ENCODE assay signal across 11 cellular contexts in genomic region chr19:17220207-17220758, GRCh38. TPM values are rescaled to one million over a fixed set of nuclear protein-coding genes. Genes with fewer than 3 reads are reported as not detected.
A peak's percentile ranks its signal among the peaks of the same experiment; 100 is the strongest.
DNase-seq lines count a peak whose midpoint lies in the region; ATAC-seq and TF ChIP-seq lines count a peak whose summit lies in the region.
"Had no signal": no experiment of that assay in that cellular context is flagged by ENCODE, and none has a peak within 500 bp of the region (broad histone marks: within the 10 kb centered on the region; RNA-seq: fewer than 3 reads in every experiment).

No MANE protein-coding gene starts in this region.

- H3K4me3 Mint-ChIP-seq in chondrocyte (ENCODE audit: unreplicated experiment): no peak overlapping the region
- no peak overlapping the region for H3K4me3 Mint-ChIP-seq in CD4-positive, alpha-beta memory T cell

- peak overlapping the region; percentile 67 for H2AFZ ChIP-seq in osteoblast (ENCODE audit: low read length)

- H3K9me3 Mint-ChIP-seq in chondrocyte (ENCODE audit: low read depth): no peaks in the 10 kb centered on the region
- H3K9me3 Mint-ChIP-seq in CD4-positive, alpha-beta memory T cell: no peaks in the 10 kb centered on the region

- peaks cover 9% of the 10 kb centered on the region for H3K4me1 ChIP-seq in osteoblast (ENCODE audit: insufficient read depth, low read length)
- H3K4me1 ChIP-seq in CD4-positive, alpha-beta memory T cell (ENCODE audit: insufficient read depth, low read length): peaks cover 10% of the 10 kb centered on the region

- H3K9me3 ChIP-seq in osteoblast (ENCODE audit: low read depth, low read length): no peaks in the 10 kb centered on the region
- H3K9me3 ChIP-seq in CD4-positive, alpha-beta memory T cell (ENCODE audit: control insufficient read depth in 1 of 2, low read length in 2 of 2): no peaks in the 10 kb centered on the region

- no peak for TF ChIP-seq CTCF in chondrocyte (IDR thresholded peaks at IDR 0.05)
- no peak for TF ChIP-seq CTCF in osteoblast (IDR thresholded peaks at IDR 0.05; ENCODE audit: extremely low read depth, low read depth, low read length)

- H3K79me2 ChIP-seq in osteoblast (ENCODE audit: insufficient read depth, low read length): peaks cover 3% of the 10 kb centered on the region

- H3K4me1 Mint-ChIP-seq in chondrocyte (ENCODE audit: low read depth): peaks cover 20% of the 10 kb centered on the region
- peaks cover 0 to 10% (median 5%) of the 10 kb centered on the region in 4 donors for H3K4me1 Mint-ChIP-seq in CD4-positive, alpha-beta memory T cell

- peak overlapping the region; percentile 5 for H3K27ac Mint-ChIP-seq in chondrocyte (ENCODE audit: unreplicated experiment)
- no peak overlapping the region for H3K27ac Mint-ChIP-seq in CD4-positive, alpha-beta memory T cell

- POLR2A ChIA-PET in CD4-positive, alpha-beta memory T cell (lab: Charles Lee; ENCODE audit: partially characterized antibody): interaction anchor here (0.6 to 0.9 kb wide), 2 partner anchors 15 to 40 kb away, joined by 3 read pairs; no protein-coding TSS in a partner anchor

- ATAC-seq in HG03135 (IDR thresholded peaks at IDR 0.05; ENCODE audit: unreplicated experiment): no peak

- CTCF ChIA-PET in CD4-positive, alpha-beta memory T cell (lab: Charles Lee; ENCODE audit: partially characterized antibody): interaction anchor here (1.4 kb wide), 1 partner anchor 36 kb away, joined by 3 read pairs; no protein-coding TSS in a partner anchor

- H4K20me1 ChIP-seq in osteoblast (ENCODE audit: insufficient read depth, low read length): no peaks in the 10 kb centered on the region

- no peak overlapping the region for H3K27ac ChIP-seq in osteoblast (ENCODE audit: low read depth, low read length)
- H3K27ac ChIP-seq in CD4-positive, alpha-beta memory T cell (ENCODE audit: low read depth, low read length): no peak overlapping the region
- H3K27ac ChIP-seq: 22Rv1, epithelial cell of prostate had no signal

- peak overlapping the region; percentile 1 for H3K4me2 ChIP-seq in osteoblast (ENCODE audit: insufficient read depth, low read length)

- H3K36me3 Mint-ChIP-seq in chondrocyte (ENCODE audit: low read depth): peaks cover 13% of the 10 kb centered on the region
- H3K36me3 Mint-ChIP-seq in CD4-positive, alpha-beta memory T cell: peaks cover 22 to 23% of the 10 kb centered on the region in 2 donors

- H3K27me3 Mint-ChIP-seq in chondrocyte (ENCODE audit: low read depth): no peaks in the 10 kb centered on the region
- H3K27me3 Mint-ChIP-seq in CD4-positive, alpha-beta memory T cell: no peaks in the 10 kb centered on the region

- H3K4me3 ChIP-seq in osteoblast (ENCODE audit: insufficient read depth, low read length): no peak overlapping the region
- H3K4me3 ChIP-seq in CD4-positive, alpha-beta memory T cell (ENCODE audit: low read length in 2 of 2): no peak overlapping the region

- H3K27me3 ChIP-seq in osteoblast (ENCODE audit: insufficient read depth, low read length): no peaks in the 10 kb centered on the region
- H3K27me3 ChIP-seq in CD4-positive, alpha-beta memory T cell (ENCODE audit: insufficient read depth, low read length): no peaks in the 10 kb centered on the region

- intact Hi-C loops in CD4-positive, alpha-beta memory T cell (cut with micrococcal nuclease): no loop called here

- peaks cover 15% of the 10 kb centered on the region for H3K36me3 ChIP-seq in osteoblast (ENCODE audit: insufficient read depth, low read length)
- H3K36me3 ChIP-seq in CD4-positive, alpha-beta memory T cell (ENCODE audit: insufficient read depth, low read length): peaks cover 7% of the 10 kb centered on the region

- DNase-seq in DMS 273 (lab: John Stamatoyannopoulos, UW; ENCODE audit: unreplicated experiment) (peak; percentile 33), DMS 273 treated with DMSO at 0.1 percent for 48 hours (lab: John Stamatoyannopoulos, UW) (no peak), LHCN-M2 (ENCODE audit: low read depth) (peak; percentile 67), chondrocyte (ENCODE audit: low spot score) (no peak), osteoblast (ENCODE audit: insufficient read length, low spot score, missing footprints) (peak; percentile 96), C1 segment of cervical spinal cord (lab: John Stamatoyannopoulos, UW) (no peak)
- no peak for DNase-seq in CD4-positive, alpha-beta memory T cell
- DNase-seq: NCI-H774 had no signal

RNA-seq across cellular contexts. Expression of gene USE1, which starts 5.1 kb away (rescaled TPM):
- 15.3 and 28.9 TPM in 2 replicates for total RNA-seq in LHCN-M2 (2014; rRNA removed)
- 45.0 TPM for polyA plus RNA-seq in LHCN-M2 (2012)
- 27.3 to 31.7 TPM (median 29.9 TPM) in 3 replicates for total RNA-seq in chondrocyte
- 22.4 and 25.7 TPM in 2 replicates for total RNA-seq in osteoblast
- total RNA-seq in CD4-positive, alpha-beta memory T cell: 10 to 100 TPM; 38.1 to 42.8 TPM
- 10 to 100 TPM; 36.5 to 44.3 TPM for polyA plus RNA-seq in CD4-positive, alpha-beta memory T cell

RNA-seq across cellular contexts. Expression of gene OCEL1, which starts 5.7 kb away (rescaled TPM):
- 2.4 and 6.4 TPM in 2 replicates for total RNA-seq in LHCN-M2 (2014; rRNA removed)
- polyA plus RNA-seq in LHCN-M2 (2012): 24.3 TPM
- total RNA-seq in chondrocyte: 21.1 to 23.8 TPM (median 22.3 TPM) in 3 replicates
- total RNA-seq in osteoblast: 2.4 and 3.3 TPM in 2 replicates
- 10 to 100 TPM; 23.9 to 29.3 TPM for total RNA-seq in CD4-positive, alpha-beta memory T cell
- polyA plus RNA-seq in CD4-positive, alpha-beta memory T cell: 10 to 100 TPM; 37.8 to 38.0 TPM

RNA-seq across cellular contexts. Expression of gene NR2F6, which starts 25.4 kb away (rescaled TPM):
- total RNA-seq in LHCN-M2 (2014; rRNA removed) (60.0 and 72.7 TPM in 2 replicates), chondrocyte (31.9 to 45.0 TPM (median 43.7 TPM) in 3 replicates), osteoblast (29.5 and 32.2 TPM in 2 replicates)
- 19.8 TPM for polyA plus RNA-seq in LHCN-M2 (2012)
- 1 to 10 TPM; 7.1 TPM for total RNA-seq in CD4-positive, alpha-beta memory T cell
- 1 to 10 TPM; 1.2 to 2.3 TPM for polyA plus RNA-seq in CD4-positive, alpha-beta memory T cell

RNA-seq across cellular contexts. Expression of gene USHBP1, which starts 44.3 kb away (rescaled TPM):
- not detected in 2 replicates for total RNA-seq in LHCN-M2 (2014; rRNA removed)
- polyA plus RNA-seq in LHCN-M2 (2012): not detected
- total RNA-seq in chondrocyte: not detected in 3 replicates
- total RNA-seq in osteoblast: not detected in 2 replicates
- total RNA-seq in CD4-positive, alpha-beta memory T cell: under 1 TPM in 1 of 2 experiments, not detected in 1; 0.33 TPM
- under 1 TPM in 1 of 2 donors, not detected in 1; 0.10 TPM for polyA plus RNA-seq in CD4-positive, alpha-beta memory T cell

RNA-seq across cellular contexts. Expression of gene BABAM1, which starts 47.0 kb away (rescaled TPM):
- total RNA-seq in LHCN-M2 (2014; rRNA removed): 107 and 148 TPM in 2 replicates
- 134 TPM for polyA plus RNA-seq in LHCN-M2 (2012)
- 83.3 to 100 TPM (median 91.2 TPM) in 3 replicates for total RNA-seq in chondrocyte
- 74.8 and 76.7 TPM in 2 replicates for total RNA-seq in osteoblast
- 100 to 1,000 TPM; 101 to 112 TPM for total RNA-seq in CD4-positive, alpha-beta memory T cell
- 100 to 1,000 TPM in 1 of 2 donors, 10 to 100 TPM in 1; 92.0 to 171 TPM for polyA plus RNA-seq in CD4-positive, alpha-beta memory T cell

Comparison
In these comparisons a context has a peak if more than half of its experiments do, and no peak if none do; other contexts are left out.
1. DNase-seq: peak in DMS 273 (single experiment), LHCN-M2 (single experiment) and osteoblast (single experiment); none in DMS 273 treated with DMSO at 0.1 percent for 48 hours (single experiment), chondrocyte (single experiment), C1 segment of cervical spinal cord (0 of 14) and CD4-positive, alpha-beta memory T cell (0 of 5).